23 cellular contexts compared by ENCODE assay signal in the genomic region with DNA sequence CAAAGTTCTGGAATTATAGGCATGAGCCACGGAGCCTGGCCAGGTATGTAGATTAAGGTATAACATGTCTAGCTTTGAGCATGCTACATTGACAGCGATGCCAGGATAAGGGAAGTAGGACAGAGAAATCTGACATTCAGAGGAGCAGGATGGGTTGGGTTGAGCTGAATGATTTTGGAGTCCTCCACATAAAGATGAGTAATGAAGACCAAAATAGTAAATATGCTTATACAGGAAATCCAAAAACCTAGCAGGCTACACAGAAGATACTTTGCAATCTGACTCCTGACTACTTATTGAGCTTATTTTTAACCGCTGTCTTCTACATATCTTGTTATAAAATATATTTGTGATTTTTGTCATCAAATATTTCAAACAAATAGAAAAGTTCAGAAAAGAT.
DNase-seq lines count a peak whose midpoint lies in the region; ATAC-seq and TF ChIP-seq lines count a peak whose summit lies in the region.
"Had no signal": no experiment of that assay in that cellular context is flagged by ENCODE, and none has a peak within 500 bp of the region (broad histone marks: within the 10 kb centered on the region; RNA-seq: fewer than 3 reads in every experiment).

No MANE protein-coding gene starts in this region.

- H2BK120ac ChIP-seq in IMR-90 (ENCODE audit: low read depth, low read length): no peak overlapping the region

- ATAC-seq in IMR-90 (ENCODE audit: low read depth) (no peak), HG02759 (IDR thresholded peaks at IDR 0.05; ENCODE audit: unreplicated experiment) (no peak), HG03378 (IDR thresholded peaks at IDR 0.05; ENCODE audit: unreplicated experiment) (no peak)
- ATAC-seq: activated CD8-positive, alpha-beta memory T cell treated with anti-CD3 and anti-CD28 coated beads, Interleukin-2, amount 10 ng/mL, durations not matched to agents 7 days and 5 days; activated naive CD8-positive, alpha-beta T cell treated with anti-CD3 and anti-CD28 coated beads, Interleukin-2, amount 50 U/mL, for 24 hours; CD8-positive, alpha-beta T cell; GM12878; naive thymus-derived CD4-positive, alpha-beta T cell had no signal

- H3K23ac ChIP-seq in IMR-90 (ENCODE audit: low read depth, low read length): no peak overlapping the region; the same call in 1 of the 2 replicates

- H4K20me1 ChIP-seq in IMR-90 (ENCODE audit: insufficient read depth, low read length): peaks cover 10% of the 10 kb centered on the region; the same call in 1 of the 2 replicates

- H3K4me1 ChIP-seq in IMR-90 (ENCODE audit: control insufficient read depth, insufficient read depth, low read length): 0 out of 2 replicates have a peak, but pooled peaks cover 2% of the 10 kb centered on the region
- H3K4me1 ChIP-seq: uterus had no signal

- dilution Hi-C loops in IMR-90 (cut with HindIII; ENCODE audit: low sequenced_read_pairs, unreplicated experiment): no loop called here

- H4K8ac ChIP-seq in IMR-90 (ENCODE audit: low read depth in 2 of 2, low read length in 2 of 2): no peak overlapping the region

- no peak for TF ChIP-seq POLR2A in IMR-90 (IDR thresholded peaks at IDR 0.05; ENCODE audit: low read depth, low read length)

- WGBS in IMR-90 (ENCODE audit: extremely low coverage in 2 of 2, insufficient read length in 1 of 2), 2 experiments: no CpG with 5 or more reads among the region's 3 CpGs

- no peak overlapping the region for H2AK9ac ChIP-seq in IMR-90 (replicated peaks; ENCODE audit: low read depth, low read length, poor library complexity)

- no peak overlapping the region for H3K18ac ChIP-seq in IMR-90 (ENCODE audit: low read depth, low read length)

- no peak overlapping the region for H3K56ac ChIP-seq in IMR-90 (ENCODE audit: extremely low read depth, insufficient read depth, low read length)

- H3K27ac Mint-ChIP-seq in dendritic cell treated with granulocyte-macrophage colony-stimulating factor and Interleukin-4, amounts not matched to agents 40 ng/mL and 50 ng/mL, for 4 days: peak overlapping the region; percentile 44
- H3K27ac Mint-ChIP-seq: activated CD4-positive, alpha-beta T cell treated with anti-CD3 and anti-CD28 coated beads, Interleukin-2, amount 10 ng/mL, durations not matched to agents 24 days and 14 days; activated CD8-positive, alpha-beta memory T cell treated with anti-CD3 and anti-CD28 coated beads, Interleukin-2, amount 10 ng/mL, durations not matched to agents 7 days and 5 days; activated naive CD8-positive, alpha-beta T cell treated with anti-CD3 and anti-CD28 coated beads, Interleukin-2, amount 50 U/mL, for 24 hours; CD8-positive, alpha-beta T cell; naive thymus-derived CD4-positive, alpha-beta T cell had no signal

- TF ChIP-seq RAD21 in IMR-90 (IDR thresholded peaks at IDR 0.05; ENCODE audit: low read length): no peak

- no peak overlapping the region for H3K27ac ChIP-seq in IMR-90 (ENCODE audit: insufficient read depth, low read length)
- H3K27ac ChIP-seq: suprapubic skin, uterus had no signal

- H3K9me3 Mint-ChIP-seq in dendritic cell treated with granulocyte-macrophage colony-stimulating factor and Interleukin-4, amounts not matched to agents 40 ng/mL and 50 ng/mL, for 4 days: no peaks in the 10 kb centered on the region
- H3K9me3 Mint-ChIP-seq: activated CD4-positive, alpha-beta T cell treated with anti-CD3 and anti-CD28 coated beads, Interleukin-2, amount 10 ng/mL, durations not matched to agents 24 days and 14 days; CD8-positive, alpha-beta T cell had no signal

- no peak overlapping the region for H4K91ac ChIP-seq in IMR-90 (ENCODE audit: insufficient read depth, low read depth, low read length)

- H3K79me1 ChIP-seq in IMR-90 (ENCODE audit: low read depth in 1 of 2, low read length in 2 of 2): peaks cover 14 to 38% of the 10 kb centered on the region in 2 experiments; a peak in 3 of 4 replicates

- no peaks in the 10 kb centered on the region for H3K27me3 Mint-ChIP-seq in dendritic cell treated with granulocyte-macrophage colony-stimulating factor and Interleukin-4, amounts not matched to agents 40 ng/mL and 50 ng/mL, for 4 days
- H3K27me3 Mint-ChIP-seq: activated CD4-positive, alpha-beta T cell treated with anti-CD3 and anti-CD28 coated beads, Interleukin-2, amount 10 ng/mL, durations not matched to agents 24 days and 14 days; activated CD8-positive, alpha-beta memory T cell treated with anti-CD3 and anti-CD28 coated beads, Interleukin-2, amount 10 ng/mL, durations not matched to agents 7 days and 5 days; activated naive CD8-positive, alpha-beta T cell treated with anti-CD3 and anti-CD28 coated beads, Interleukin-2, amount 50 U/mL, for 24 hours; naive thymus-derived CD4-positive, alpha-beta T cell had no signal

- H3K4me2 ChIP-seq in IMR-90 (ENCODE audit: low read depth, low read length): 0 out of 2 replicates have a peak overlapping the region, but pooled peaks have one; percentile 54

- no peaks in the 10 kb centered on the region for H3K27me3 ChIP-seq in IMR-90 (ENCODE audit: control insufficient read depth, insufficient read depth, low read length)
- H3K27me3 ChIP-seq: suprapubic skin, uterus had no signal

- no peak overlapping the region for H2BK20ac ChIP-seq in IMR-90 (ENCODE audit: low read depth, low read length)

- TF ChIP-seq CTCF in AG10803 (conservative IDR thresholded peaks at IDR 0.05; ENCODE audit: low read length): no peak
- TF ChIP-seq CTCF in IMR-90 (conservative IDR thresholded peaks at IDR 0.05; ENCODE audit: low read depth, low read length): no peak

- intact Hi-C loops in IMR-90 (cut with micrococcal nuclease): no loop called here
- intact Hi-C loops in dendritic cell treated with granulocyte-macrophage colony-stimulating factor and Interleukin-4, amounts not matched to agents 40 ng/mL and 50 ng/mL, for 4 days (cut with micrococcal nuclease): no loop called here

- POLR2A ChIA-PET in IMR-90 (lab: Charles Lee; ENCODE audit: unreplicated experiment): no interaction called here

- H3K9me3 ChIP-seq in IMR-90 (ENCODE audit: control insufficient read depth, insufficient read depth, low read length): no peaks in the 10 kb centered on the region
- H3K9me3 ChIP-seq: suprapubic skin, uterus had no signal

- H2BK5ac ChIP-seq in IMR-90 (ENCODE audit: low read depth, low read length, poor library complexity, severe bottlenecking): no peak overlapping the region

- H3K9ac ChIP-seq in IMR-90 (ENCODE audit: low read depth, low read length): no peak overlapping the region

- no peaks in the 10 kb centered on the region for H3K36me3 ChIP-seq in IMR-90 (ENCODE audit: control insufficient read depth, insufficient read depth, low read length)
- H3K36me3 ChIP-seq: suprapubic skin, uterus had no signal

- no peak overlapping the region for H2AFZ ChIP-seq in IMR-90 (replicated peaks; ENCODE audit: low read length, poor library complexity)

- H2AK5ac ChIP-seq in IMR-90 (ENCODE audit: low read depth, low read length): peak overlapping the region; percentile 17; the same call in 1 of the 2 replicates

- in situ Hi-C loops in IMR-90 (cut with MboI; ENCODE audit: low sequenced_read_pairs): no loop called here

- no peak overlapping the region for H4K5ac ChIP-seq in IMR-90 (ENCODE audit: low read depth, low read length)

- no peak overlapping the region for H2BK15ac ChIP-seq in IMR-90 (ENCODE audit: low read depth, low read length)

- H3K4ac ChIP-seq in IMR-90 (ENCODE audit: low read depth, low read length): no peak overlapping the region

- H3K36me3 Mint-ChIP-seq in dendritic cell treated with granulocyte-macrophage colony-stimulating factor and Interleukin-4, amounts not matched to agents 40 ng/mL and 50 ng/mL, for 4 days (ENCODE audit: low read depth): peaks cover 7% of the 10 kb centered on the region
- H3K36me3 Mint-ChIP-seq: activated CD8-positive, alpha-beta memory T cell treated with anti-CD3 and anti-CD28 coated beads, Interleukin-2, amount 10 ng/mL, durations not matched to agents 7 days and 5 days; CD8-positive, alpha-beta T cell; naive thymus-derived CD4-positive, alpha-beta T cell had no signal

- H3K14ac ChIP-seq in IMR-90 (replicated peaks; ENCODE audit: low read depth, low read length): no peak overlapping the region

- no peaks in the 10 kb centered on the region for H3K9me1 ChIP-seq in IMR-90 (ENCODE audit: insufficient read depth, low read length)

- no peak overlapping the region for H3K4me3 Mint-ChIP-seq in dendritic cell treated with granulocyte-macrophage colony-stimulating factor and Interleukin-4, amounts not matched to agents 40 ng/mL and 50 ng/mL, for 4 days
- H3K4me3 Mint-ChIP-seq: activated CD4-positive, alpha-beta T cell treated with anti-CD3 and anti-CD28 coated beads, Interleukin-2, amount 10 ng/mL, durations not matched to agents 24 days and 14 days; activated CD8-positive, alpha-beta memory T cell treated with anti-CD3 and anti-CD28 coated beads, Interleukin-2, amount 10 ng/mL, durations not matched to agents 7 days and 5 days; activated naive CD8-positive, alpha-beta T cell treated with anti-CD3 and anti-CD28 coated beads, Interleukin-2, amount 50 U/mL, for 24 hours; CD8-positive, alpha-beta T cell; naive thymus-derived CD4-positive, alpha-beta T cell had no signal

- DNase-seq in AG10803 (ENCODE audit: low read depth) (peak; percentile 37), IMR-90 (peak; percentile 22), myocyte (ENCODE audit: low read depth) (peak; percentile 31), KG1 (lab: John Stamatoyannopoulos, UW) (no peak)
- no peak for DNase-seq in activated CD8-positive, alpha-beta memory T cell treated with anti-CD3 and anti-CD28 coated beads, Interleukin-2, amount 50 U/mL, for 4 hours
- DNase-seq: ACHN; activated CD4-positive, alpha-beta T cell treated with anti-CD3 and anti-CD28 coated beads, Interleukin-2, amount 10 ng/mL, durations not matched to agents 24 days and 14 days; activated CD8-positive, alpha-beta memory T cell treated with anti-CD3 and anti-CD28 coated beads, Interleukin-2, amount 10 ng/mL, durations not matched to agents 7 days and 5 days; activated naive CD8-positive, alpha-beta T cell treated with anti-CD3 and anti-CD28 coated beads, Interleukin-2, amount 50 U/mL, for 24 hours; CD8-positive, alpha-beta T cell; DMS153; GF-D8; GOT3; naive thymus-derived CD4-positive, alpha-beta T cell; NCI-H1436; SHP77 treated with DMSO at 0.1 percent for 48 hours; T-helper 1 cell; uterus had no signal

- no TSS peak for BruUV-seq in IMR-90 (replicated peaks; lab: Mats Ljungman, UMichigan)

- peaks cover 40% of the 10 kb centered on the region for H3K4me1 Mint-ChIP-seq in dendritic cell treated with granulocyte-macrophage colony-stimulating factor and Interleukin-4, amounts not matched to agents 40 ng/mL and 50 ng/mL, for 4 days (ENCODE audit: low read depth)
- H3K4me1 Mint-ChIP-seq: activated CD4-positive, alpha-beta T cell treated with anti-CD3 and anti-CD28 coated beads, Interleukin-2, amount 10 ng/mL, durations not matched to agents 24 days and 14 days; activated CD8-positive, alpha-beta memory T cell treated with anti-CD3 and anti-CD28 coated beads, Interleukin-2, amount 10 ng/mL, durations not matched to agents 7 days and 5 days; activated naive CD8-positive, alpha-beta T cell treated with anti-CD3 and anti-CD28 coated beads, Interleukin-2, amount 50 U/mL, for 24 hours; naive thymus-derived CD4-positive, alpha-beta T cell had no signal

- CTCF ChIA-PET in IMR-90 (lab: Yijun Ruan, JAX): interaction anchor here (0.6 kb wide), 1 partner anchor 536 kb away, joined by 3 read pairs; no protein-coding TSS in a partner anchor

- H3K4me3 ChIP-seq in AG10803 (ENCODE audit: low read length) (no peak overlapping the region), IMR-90 (ENCODE audit: insufficient read depth, low read depth, low read length) (no peak overlapping the region)
- H3K4me3 ChIP-seq: GM12878, suprapubic skin, uterus had no signal

Comparison
In these comparisons a context has a peak if more than half of its experiments do, and no peak if none do; other contexts are left out.
1. DNase-seq: peak in AG10803 (single experiment), IMR-90 (single experiment) and myocyte (single experiment); none in activated CD8-positive, alpha-beta memory T cell treated with anti-CD3 and anti-CD28 coated beads, Interleukin-2, amount 50 U/mL, for 4 hours (single experiment) and KG1 (single experiment).